Comparison of ENCODE assay signal across 14 cellular contexts in the genomic region with DNA sequence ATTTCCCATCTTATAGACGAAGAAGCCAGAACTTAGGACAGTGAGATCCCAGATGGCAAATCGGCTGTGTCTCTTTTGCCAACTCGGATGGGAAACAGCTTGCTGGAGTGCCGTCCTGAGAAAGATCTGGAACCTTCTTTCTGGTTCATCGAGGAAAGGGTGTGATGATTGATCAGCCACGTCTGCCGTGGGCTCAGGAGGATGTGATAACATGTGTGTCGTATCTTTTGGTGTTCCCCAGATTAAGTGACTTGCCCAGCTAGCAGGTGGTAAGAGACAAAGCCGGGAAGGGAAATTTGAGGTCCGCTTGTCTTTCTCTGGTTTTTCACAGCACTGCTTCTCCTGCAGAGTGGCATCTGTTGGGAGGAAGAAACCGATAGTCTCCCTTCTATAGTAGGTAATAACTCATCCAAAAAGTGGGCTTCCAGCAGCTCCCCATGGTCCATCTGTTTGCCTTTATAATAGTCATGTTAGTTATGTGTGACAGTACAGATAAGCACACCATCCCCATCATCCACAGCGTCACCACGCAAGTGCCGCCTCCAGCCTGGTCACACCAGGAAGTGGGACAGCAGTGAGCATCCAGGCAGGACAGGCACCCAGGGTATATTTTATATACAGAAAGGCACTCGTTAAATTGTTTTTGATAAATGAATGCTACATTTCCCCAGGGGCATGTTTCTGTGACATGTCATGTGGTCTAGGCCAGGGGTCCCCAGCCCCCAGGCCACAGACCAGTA.
DNase-seq lines count a peak whose midpoint lies in the region; ATAC-seq, FAIRE-seq and TF ChIP-seq lines count a peak whose summit lies in the region.
"Had no signal": no experiment of that assay in that cellular context is flagged by ENCODE, and none has a peak within 500 bp of the region (broad histone marks: within the 10 kb centered on the region; RNA-seq: fewer than 3 reads in every experiment).

No MANE protein-coding gene starts in this region.

- TF ChIP-seq RAD21 in HepG2 (CRISPR knock-in tag; IDR thresholded peaks at IDR 0.05) = no peak

- no peak overlapping the region for H2AFZ ChIP-seq in HepG2 (ENCODE audit: low read length)

- H3K36me3 ChIP-seq in bronchial epithelial cell (ENCODE audit: control insufficient read depth, insufficient read depth, low read length) = peaks cover 3% of the 10 kb centered on the region
- peaks cover 0 to 4% of the 10 kb centered on the region in 2 experiments; a peak in 2 of 5 replicates for H3K36me3 ChIP-seq in HepG2 (replicated peaks in 1 of 2; ENCODE audit: control insufficient read depth in 1 of 2, insufficient read depth in 2 of 2, low read length in 2 of 2)

- no peaks in the 10 kb centered on the region for H3K79me2 ChIP-seq in HepG2 (ENCODE audit: insufficient read depth, low read length)

- FAIRE-seq in bronchial epithelial cell (lab: Jason Lieb, UNC) (peak; percentile 62), HepG2 (lab: Jason Lieb, UNC) (no peak)
- FAIRE-seq: A204.1 had no signal

- no peaks in the 10 kb centered on the region for H3K36me3 Mint-ChIP-seq in activated CD4-positive, alpha-beta T cell treated with anti-CD3 and anti-CD28 coated beads, Interleukin-2, amount 10 ng/mL, durations not matched to agents 7 days and 5 days (ENCODE audit: low read depth)
- H3K36me3 Mint-ChIP-seq in nephron progenitor cell (ENCODE audit: low read depth) = peaks cover 70% of the 10 kb centered on the region

- BruUV-seq in HepG2 (replicated peaks; lab: Mats Ljungman, UMichigan) = no TSS peak

- no peak for ATAC-seq in HepG2

- H3K4me1 Mint-ChIP-seq in activated CD4-positive, alpha-beta T cell treated with anti-CD3 and anti-CD28 coated beads, Interleukin-2, amount 10 ng/mL, durations not matched to agents 7 days and 5 days = peaks cover 2% of the 10 kb centered on the region
- H3K4me1 Mint-ChIP-seq in nephron progenitor cell = peaks cover 33% of the 10 kb centered on the region

- POLR2A ChIA-PET in activated CD4-positive, alpha-beta T cell treated with anti-CD3 and anti-CD28 coated beads, Interleukin-2, amount 10 ng/mL, durations not matched to agents 7 days and 5 days (lab: Charles Lee) = no interaction called here
- POLR2A ChIA-PET in HepG2 (lab: Yijun Ruan, JAX) = no interaction called here

- H3K4me2 ChIP-seq in HepG2 (ENCODE audit: low read depth, low read length) = no peak overlapping the region

- no peaks in the 10 kb centered on the region for H4K20me1 ChIP-seq in HepG2 (ENCODE audit: insufficient read depth, low read length)

- no peaks in the 10 kb centered on the region for H3K9me3 ChIP-seq in HepG2 (ENCODE audit: low read length)

- DNase-seq in activated CD4-positive, alpha-beta T cell treated with anti-CD3 and anti-CD28 coated beads, Interleukin-2, amount 10 ng/mL, durations not matched to agents 7 days and 5 days = no peak
- no peak for DNase-seq in activated CD4-positive, alpha-beta T cell treated with anti-CD3 and anti-CD28 coated beads, Interleukin-2, amount 50 U/mL, for 1 hour
- DNase-seq in bronchial epithelial cell (ENCODE audit: low read depth) (no peak), nephron progenitor cell (no peak), NK-92 (lab: John Stamatoyannopoulos, UW; ENCODE audit: unreplicated experiment) (no peak), lower leg skin (ENCODE audit: low spot score in 2 of 2) (no peak), COLO668 (lab: John Stamatoyannopoulos, UW; ENCODE audit: unreplicated experiment) (no peak), HepG2 (ENCODE audit: low spot score) (no peak)
- DNase-seq: DND-41, HCEC 1CT, NCI-H187, NCI-H510A, SIG-M5 had no signal

- H3K9me3 Mint-ChIP-seq in activated CD4-positive, alpha-beta T cell treated with anti-CD3 and anti-CD28 coated beads, Interleukin-2, amount 10 ng/mL, durations not matched to agents 7 days and 5 days = no peaks in the 10 kb centered on the region
- no peaks in the 10 kb centered on the region for H3K9me3 Mint-ChIP-seq in nephron progenitor cell

- TF ChIP-seq POLR2A in lower leg skin (IDR thresholded peaks at IDR 0.05) (no peak), HepG2 (IDR thresholded peaks at IDR 0.05; ENCODE audit: insufficient read depth in 1 of 2, low read depth in 2 of 2, low read length in 2 of 2) (no peak)

- H3K27me3 ChIP-seq in bronchial epithelial cell (ENCODE audit: control insufficient read depth, insufficient read depth, low read length) (no peaks in the 10 kb centered on the region), HepG2 (ENCODE audit: control insufficient read depth in 1 of 2, insufficient read depth in 2 of 2, low read length in 2 of 2) (no peaks in the 10 kb centered on the region)

- TF ChIP-seq EP300 in HepG2 (IDR thresholded peaks at IDR 0.05; ENCODE audit: low read depth in 2 of 2, low read length in 2 of 2) = no peak
- no peak for TF ChIP-seq EP300 in HepG2 (CRISPR knock-in tag; IDR thresholded peaks at IDR 0.05; ENCODE audit: borderline replicate concordance)

- peaks cover 28% of the 10 kb centered on the region for H3K4me1 ChIP-seq in HepG2 (ENCODE audit: insufficient read depth, low read length)

- H3K27me3 Mint-ChIP-seq in activated CD4-positive, alpha-beta T cell treated with anti-CD3 and anti-CD28 coated beads, Interleukin-2, amount 10 ng/mL, durations not matched to agents 7 days and 5 days = no peaks in the 10 kb centered on the region
- peaks cover 6% of the 10 kb centered on the region for H3K27me3 Mint-ChIP-seq in nephron progenitor cell (ENCODE audit: low read depth, poor library complexity)

- H3K27ac ChIP-seq in HepG2 (ENCODE audit: extremely low read length, insufficient read depth, low read length) = no peak overlapping the region

- H3K4me3 ChIP-seq in bronchial epithelial cell (ENCODE audit: low read depth, low read length) = no peak overlapping the region
- no peak overlapping the region for H3K4me3 ChIP-seq in lower leg skin (ENCODE audit: low read depth, poor library complexity, severe bottlenecking)
- no peak overlapping the region for H3K4me3 ChIP-seq in HepG2 (replicated peaks in 1 of 3; ENCODE audit: insufficient read depth in 1 of 3, low read depth in 2 of 3, low read length in 3 of 3)

- WGBS in lower leg skin, 2 donors = 76 to 81% methylated on average over 15 of the region's 15 CpGs
- 91% methylated on average over 15 of the region's 15 CpGs for WGBS in HepG2 (ENCODE audit: low lambda C conversion rate)

- no peak overlapping the region for H3K4me3 Mint-ChIP-seq in activated CD4-positive, alpha-beta T cell treated with anti-CD3 and anti-CD28 coated beads, Interleukin-2, amount 10 ng/mL, durations not matched to agents 7 days and 5 days
- no peak overlapping the region for H3K4me3 Mint-ChIP-seq in nephron progenitor cell

- peak overlapping the region; percentile 71 for H3K27ac Mint-ChIP-seq in activated CD4-positive, alpha-beta T cell treated with anti-CD3 and anti-CD28 coated beads, Interleukin-2, amount 10 ng/mL, durations not matched to agents 7 days and 5 days
- H3K27ac Mint-ChIP-seq in nephron progenitor cell = peak overlapping the region; percentile 59

- TF ChIP-seq CTCF in bronchial epithelial cell (IDR thresholded peaks at IDR 0.05; ENCODE audit: insufficient read depth, low read length, severe bottlenecking) (no peak), nephron progenitor cell (IDR thresholded peaks at IDR 0.05) (no peak), lower leg skin (IDR thresholded peaks at IDR 0.05) (no peak), HepG2 (CRISPR knock-in tag; IDR thresholded peaks at IDR 0.05) (no peak)

- CTCF ChIA-PET in activated CD4-positive, alpha-beta T cell treated with anti-CD3 and anti-CD28 coated beads, Interleukin-2, amount 10 ng/mL, durations not matched to agents 7 days and 5 days (lab: Charles Lee) = no interaction called here
- CTCF ChIA-PET in HepG2 (lab: Yijun Ruan, JAX; ENCODE audit: low intra/inter-chr PET ratio, low total read pairs) = no interaction called here

- no peak overlapping the region for H3K9ac ChIP-seq in HepG2 (ENCODE audit: insufficient read depth, low read depth, low read length)

- intact Hi-C loops in lower leg skin (cut with DNase I; ENCODE audit: low total_unique reads) = no loop called here
- intact Hi-C loops in HepG2 (cut with micrococcal nuclease; ENCODE audit: unreplicated experiment) = no loop called here

- in situ Hi-C loops in HepG2 (cut with HindIII; ENCODE audit: extremely low pct_ligation_motif_present, low pct_unique_long_range_greater_than_20kb) = no loop called here

TF ChIP-seq in HepG2, 621 proteins besides CTCF, POLR2A, EP300 and RAD21:
- TF ChIP-seq ZBTB21 (CRISPR knock-in tag; IDR thresholded peaks at IDR 0.05) (no peak), MEIS2 (CRISPR knock-in tag; IDR thresholded peaks at IDR 0.05) (no peak)
- TF ChIP-seq, protein P1, sequence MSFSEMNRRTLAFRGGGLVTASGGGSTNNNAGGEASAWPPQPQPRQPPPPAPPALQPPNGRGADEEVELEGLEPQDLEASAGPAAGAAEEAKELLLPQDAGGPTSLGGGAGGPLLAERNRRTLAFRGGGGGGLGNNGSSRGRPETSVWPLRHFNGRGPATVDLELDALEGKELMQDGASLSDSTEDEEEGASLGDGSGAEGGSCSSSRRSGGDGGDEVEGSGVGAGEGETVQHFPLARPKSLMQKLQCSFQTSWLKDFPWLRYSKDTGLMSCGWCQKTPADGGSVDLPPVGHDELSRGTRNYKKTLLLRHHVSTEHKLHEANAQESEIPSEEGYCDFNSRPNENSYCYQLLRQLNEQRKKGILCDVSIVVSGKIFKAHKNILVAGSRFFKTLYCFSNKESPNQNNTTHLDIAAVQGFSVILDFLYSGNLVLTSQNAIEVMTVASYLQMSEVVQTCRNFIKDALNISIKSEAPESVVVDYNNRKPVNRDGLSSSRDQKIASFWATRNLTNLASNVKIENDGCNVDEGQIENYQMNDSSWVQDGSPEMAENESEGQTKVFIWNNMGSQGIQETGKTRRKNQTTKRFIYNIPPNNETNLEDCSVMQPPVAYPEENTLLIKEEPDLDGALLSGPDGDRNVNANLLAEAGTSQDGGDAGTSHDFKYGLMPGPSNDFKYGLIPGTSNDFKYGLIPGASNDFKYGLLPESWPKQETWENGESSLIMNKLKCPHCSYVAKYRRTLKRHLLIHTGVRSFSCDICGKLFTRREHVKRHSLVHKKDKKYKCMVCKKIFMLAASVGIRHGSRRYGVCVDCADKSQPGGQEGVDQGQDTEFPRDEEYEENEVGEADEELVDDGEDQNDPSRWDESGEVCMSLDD (CRISPR knock-in tag; IDR thresholded peaks at IDR 0.05; ENCODE audit: borderline replicate concordance) = no peak
